ENCODE assay signal across 10 cellular contexts in the genomic region with DNA sequence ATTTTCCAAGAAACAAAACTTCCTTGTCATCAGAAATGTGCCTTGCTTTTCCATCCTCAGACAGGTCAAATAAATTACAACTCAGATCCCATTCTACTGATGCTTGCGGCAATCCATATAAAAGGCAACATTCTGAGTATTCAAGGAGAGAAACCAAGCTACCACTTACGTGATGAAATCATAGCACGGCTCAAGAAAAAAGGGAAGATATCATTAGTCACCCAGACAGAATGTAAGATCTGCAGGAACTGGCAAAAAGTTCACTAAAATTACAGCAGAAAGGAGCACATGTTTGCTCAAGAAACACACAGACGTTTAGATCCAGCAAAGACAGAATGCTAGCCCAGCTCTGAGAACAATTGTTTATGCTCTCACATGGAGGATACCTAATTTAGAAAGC.
DNase-seq lines count a peak whose midpoint lies in the region; ATAC-seq, FAIRE-seq and TF ChIP-seq lines count a peak whose summit lies in the region.
"Had no signal": no experiment of that assay in that cellular context is flagged by ENCODE, and none has a peak within 500 bp of the region (broad histone marks: within the 10 kb centered on the region; RNA-seq: fewer than 3 reads in every experiment).

No MANE protein-coding gene starts in this region.

- no peak for ATAC-seq in stimulated activated naive CD8-positive, alpha-beta T cell treated with anti-CD3 and anti-CD28 coated beads, Interleukin-15, amount 100 ng/mL, for 72 hours
- no peak for ATAC-seq in stimulated activated naive CD8-positive, alpha-beta T cell treated with anti-CD3 and anti-CD28 coated beads, Interleukin-15, Interleukin-2, amounts not matched to agents 100 U/mL and 50 U/mL, for 24 hours
- no peak for ATAC-seq in HG03460 (IDR thresholded peaks at IDR 0.05; ENCODE audit: unreplicated experiment)
- ATAC-seq: right lobe of liver had no signal

- H3K9me3 ChIP-seq in WERI-Rb-1 (ENCODE audit: severe bottlenecking): no peaks in the 10 kb centered on the region
- H3K9me3 ChIP-seq: right lobe of liver had no signal

- peaks cover 3% of the 10 kb centered on the region for H3K27me3 Mint-ChIP-seq in stimulated activated naive CD8-positive, alpha-beta T cell treated with anti-CD3 and anti-CD28 coated beads, Interleukin-15, amount 100 ng/mL, for 72 hours

- no peak overlapping the region for H3K4me3 ChIP-seq in fibroblast of mammary gland (ENCODE audit: control insufficient read depth, low read depth, low read length)
- no peak overlapping the region for H3K4me3 ChIP-seq in WERI-Rb-1 (ENCODE audit: low read depth, low read length)
- H3K4me3 ChIP-seq: right lobe of liver had no signal

- peak overlapping the region; percentile 13 to 67 for H3K4me3 Mint-ChIP-seq in stimulated activated naive CD8-positive, alpha-beta T cell treated with anti-CD3 and anti-CD28 coated beads, Interleukin-15, amount 100 ng/mL, for 72 hours

- no peaks in the 10 kb centered on the region for H3K36me3 ChIP-seq in WERI-Rb-1
- H3K36me3 ChIP-seq: right lobe of liver had no signal

- TF ChIP-seq CTCF in fibroblast of mammary gland (conservative IDR thresholded peaks at IDR 0.05; ENCODE audit: control insufficient read depth, insufficient read depth, low read depth, low read length) (no peak), WERI-Rb-1 (IDR thresholded peaks at IDR 0.05; ENCODE audit: low read depth, low read length) (no peak)

- H3K27me3 ChIP-seq in WERI-Rb-1 (ENCODE audit: insufficient read depth, low read depth, severe bottlenecking): no peaks in the 10 kb centered on the region
- H3K27me3 ChIP-seq: right lobe of liver had no signal

- DNase-seq in stimulated activated naive CD8-positive, alpha-beta T cell treated with anti-CD3 and anti-CD28 coated beads, Interleukin-15, amount 100 ng/mL, for 72 hours: no peak
- DNase-seq in stimulated activated naive CD8-positive, alpha-beta T cell treated with anti-CD3 and anti-CD28 coated beads, Interleukin-15, Interleukin-2, amounts not matched to agents 100 U/mL and 50 U/mL, for 24 hours: no peak
- DNase-seq in SIG-M5 treated with dmso at 0.1 percent for 504 hours (lab: John Stamatoyannopoulos, UW; ENCODE audit: unreplicated experiment) (peak; percentile 72), fibroblast of mammary gland (ENCODE audit: low read depth) (peak; percentile 76), urothelium cell line (ENCODE audit: low spot score) (peak; percentile 12), WERI-Rb-1 (no peak)
- DNase-seq in stimulated activated CD4-positive, alpha-beta T cell treated with anti-CD3 and anti-CD28 coated beads, Interleukin-4, amount 100 ng/mL, for 24 hours: no peak
- DNase-seq: AML-193, right lobe of liver had no signal

- H3K27ac Mint-ChIP-seq in stimulated activated naive CD8-positive, alpha-beta T cell treated with anti-CD3 and anti-CD28 coated beads, Interleukin-15, amount 100 ng/mL, for 72 hours: peak overlapping the region in 1 of 2 donors; percentile 90

- no peak for FAIRE-seq in urothelium cell line (lab: Jason Lieb, UNC)

- peaks cover 4 to 11% of the 10 kb centered on the region in 2 donors for H3K9me3 Mint-ChIP-seq in stimulated activated naive CD8-positive, alpha-beta T cell treated with anti-CD3 and anti-CD28 coated beads, Interleukin-15, amount 100 ng/mL, for 72 hours

- peaks cover 7% of the 10 kb centered on the region for H3K4me1 Mint-ChIP-seq in stimulated activated naive CD8-positive, alpha-beta T cell treated with anti-CD3 and anti-CD28 coated beads, Interleukin-15, amount 100 ng/mL, for 72 hours

- H3K27ac ChIP-seq in WERI-Rb-1: no peak overlapping the region
- H3K27ac ChIP-seq: right lobe of liver had no signal

Comparison
In these comparisons a context has a peak if more than half of its experiments do, and no peak if none do; other contexts are left out.
1. DNase-seq: peak in SIG-M5 treated with dmso at 0.1 percent for 504 hours (single experiment), fibroblast of mammary gland (single experiment) and urothelium cell line (single experiment); none in stimulated activated naive CD8-positive, alpha-beta T cell treated with anti-CD3 and anti-CD28 coated beads, Interleukin-15, amount 100 ng/mL, for 72 hours (0 of 2), stimulated activated naive CD8-positive, alpha-beta T cell treated with anti-CD3 and anti-CD28 coated beads, Interleukin-15, Interleukin-2, amounts not matched to agents 100 U/mL and 50 U/mL, for 24 hours (single experiment), WERI-Rb-1 (single experiment) and stimulated activated CD4-positive, alpha-beta T cell treated with anti-CD3 and anti-CD28 coated beads, Interleukin-4, amount 100 ng/mL, for 24 hours (single experiment).